ENCODE assay signal across 25 cellular contexts in the genomic region with DNA sequence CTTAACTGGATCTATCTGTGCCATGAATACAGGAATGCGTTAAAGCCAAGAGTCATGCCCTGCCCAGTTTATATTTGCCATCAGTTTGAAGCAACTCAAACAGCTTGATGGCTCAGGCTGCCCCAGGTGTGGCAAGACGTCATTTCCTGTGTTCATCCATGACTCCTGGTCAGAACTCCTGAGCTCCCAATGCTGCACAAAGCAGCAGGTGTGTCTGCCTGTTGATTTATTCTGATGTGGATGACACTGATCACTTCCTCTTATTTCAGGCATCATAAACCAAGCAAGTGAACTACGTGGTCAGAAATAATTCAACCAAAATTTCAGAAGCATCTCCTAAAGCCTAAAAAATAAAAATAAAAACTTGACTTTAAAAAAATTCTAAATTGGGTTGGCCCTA.
DNase-seq lines count a peak whose midpoint lies in the region; ATAC-seq and TF ChIP-seq lines count a peak whose summit lies in the region.
"Had no signal": no experiment of that assay in that cellular context is flagged by ENCODE, and none has a peak within 500 bp of the region (broad histone marks: within the 10 kb centered on the region; RNA-seq: fewer than 3 reads in every experiment).

No MANE protein-coding gene starts in this region.

- POLR2A ChIA-PET in PC-3 (lab: Charles Lee; ENCODE audit: unreplicated experiment), result no interaction called here

- CTCF ChIA-PET in PC-3 (lab: Charles Lee), result interaction anchor here (0.6 kb wide), 1 partner anchor 146 kb away, joined by 5 read pairs; no protein-coding TSS in a partner anchor

- no peak for TF ChIP-seq POLR2A in vagina (IDR thresholded peaks at IDR 0.05)

- ATAC-seq in GM23338, result no peak
- peak; percentile 34; the same call in 1 of the 2 replicates for ATAC-seq in PC-3
- ATAC-seq in memory B cell (ENCODE audit: low read depth), result peak; percentile 62
- ATAC-seq: activated CD4-positive, alpha-beta T cell treated with anti-CD3 and anti-CD28 coated beads for 36 hours; activated T-cell treated with anti-CD3 and anti-CD28 coated beads, Interleukin-2, amount 50 U/mL, for 4 hours; right lobe of liver; T-helper 17 cell had no signal

- no TSS peak for BruUV-seq in PC-3 (replicated peaks; lab: Mats Ljungman, UMichigan)

- H3K36me3 ChIP-seq in GM23338 (ENCODE audit: insufficient read depth), result peaks cover 14% of the 10 kb centered on the region; the same call in 1 of the 2 replicates
- H3K36me3 ChIP-seq in PC-3 (ENCODE audit: low read depth, low read length), result peaks cover 54% of the 10 kb centered on the region
- H3K36me3 ChIP-seq in vagina, result peaks cover 0 to 3% of the 10 kb centered on the region in 2 donors

- intact Hi-C loops in PC-3 (cut with micrococcal nuclease) (no loop called here), vagina (cut with DNase I) (no loop called here)
- intact Hi-C loops in activated T-helper 1 cell treated with anti-CD3 and anti-CD28 coated beads, Interleukin-12 subunit alpha, Interleukin-12 subunit beta, Interleukin-2, Interleukin-4 antibody, amounts not matched to agents 30 ng/mL and 10 ng/mL and 1 ng/mL, durations not matched to agents 14 hours and 24 hours and 36 hours (cut with micrococcal nuclease), result no loop called here

- H2AFZ ChIP-seq in GM23338, result no peak overlapping the region
- no peak overlapping the region for H2AFZ ChIP-seq in PC-3 (ENCODE audit: low read length)

- no peak overlapping the region for H3K4me3 Mint-ChIP-seq in GM23338
- no peak overlapping the region for H3K4me3 Mint-ChIP-seq in memory B cell
- no peak overlapping the region for H3K4me3 Mint-ChIP-seq in activated T-helper 1 cell treated with anti-CD3 and anti-CD28 coated beads, Interleukin-12 subunit alpha, Interleukin-12 subunit beta, Interleukin-2, Interleukin-4 antibody, amounts not matched to agents 30 ng/mL and 10 ng/mL and 1 ng/mL, durations not matched to agents 14 hours and 24 hours and 36 hours
- H3K4me3 Mint-ChIP-seq: activated CD4-positive, alpha-beta T cell treated with anti-CD3 and anti-CD28 coated beads for 36 hours; activated naive CD4-positive, alpha-beta T cell treated with anti-CD3 and anti-CD28 coated beads, Interleukin-2, amount 10 ng/mL, durations not matched to agents 7 days and 5 days; activated T-cell treated with anti-CD3 and anti-CD28 coated beads, Interleukin-2, amount 50 U/mL, for 4 hours; CD14-positive monocyte; neural crest cell; stimulated activated naive CD8-positive, alpha-beta T cell treated with anti-CD3 and anti-CD28 coated beads, Interleukin-15, Interleukin-2, amounts not matched to agents 100 ng/mL and 50 ng/mL, for 24 hours; T-helper 17 cell had no signal

- H3K9me3 ChIP-seq in PC-3 (ENCODE audit: low read length) (no peaks in the 10 kb centered on the region), vagina (no peaks in the 10 kb centered on the region)
- H3K9me3 ChIP-seq: right lobe of liver, SK-N-SH had no signal

- 0 out of 2 replicates have a peak overlapping the region, but pooled peaks have one; percentile 23 for H3K27ac ChIP-seq in GM23338 (ENCODE audit: low read depth)
- no peak overlapping the region for H3K27ac ChIP-seq in PC-3 (ENCODE audit: low read length)
- no peak overlapping the region for H3K27ac ChIP-seq in vagina
- H3K27ac ChIP-seq: cardiac muscle cell, right lobe of liver, RWPE1 had no signal

- H3K9me3 Mint-ChIP-seq in GM23338 (no peaks in the 10 kb centered on the region), memory B cell (no peaks in the 10 kb centered on the region)
- H3K9me3 Mint-ChIP-seq in activated T-helper 1 cell treated with anti-CD3 and anti-CD28 coated beads, Interleukin-12 subunit alpha, Interleukin-12 subunit beta, Interleukin-2, Interleukin-4 antibody, amounts not matched to agents 30 ng/mL and 10 ng/mL and 1 ng/mL, durations not matched to agents 14 hours and 24 hours and 36 hours, result no peaks in the 10 kb centered on the region
- H3K9me3 Mint-ChIP-seq: activated naive CD4-positive, alpha-beta T cell treated with anti-CD3 and anti-CD28 coated beads, Interleukin-2, amount 10 ng/mL, durations not matched to agents 7 days and 5 days; activated T-cell treated with anti-CD3 and anti-CD28 coated beads, Interleukin-2, amount 50 U/mL, for 4 hours; CD14-positive monocyte; neural crest cell; stimulated activated naive CD8-positive, alpha-beta T cell treated with anti-CD3 and anti-CD28 coated beads, Interleukin-15, Interleukin-2, amounts not matched to agents 100 ng/mL and 50 ng/mL, for 24 hours had no signal

- H3K4me3 ChIP-seq in GM23338, result no peak overlapping the region
- H3K4me3 ChIP-seq in PC-3 (ENCODE audit: low read length), result no peak overlapping the region
- no peak overlapping the region for H3K4me3 ChIP-seq in vagina
- H3K4me3 ChIP-seq: cardiac muscle cell, right lobe of liver had no signal

- H3K27ac Mint-ChIP-seq in GM23338 (no peak overlapping the region), memory B cell (no peak overlapping the region)
- H3K27ac Mint-ChIP-seq in activated T-helper 1 cell treated with anti-CD3 and anti-CD28 coated beads, Interleukin-12 subunit alpha, Interleukin-12 subunit beta, Interleukin-2, Interleukin-4 antibody, amounts not matched to agents 30 ng/mL and 10 ng/mL and 1 ng/mL, durations not matched to agents 14 hours and 24 hours and 36 hours, result no peak overlapping the region
- H3K27ac Mint-ChIP-seq: activated CD4-positive, alpha-beta T cell treated with anti-CD3 and anti-CD28 coated beads for 36 hours; activated naive CD4-positive, alpha-beta T cell treated with anti-CD3 and anti-CD28 coated beads, Interleukin-2, amount 10 ng/mL, durations not matched to agents 7 days and 5 days; CD14-positive monocyte; stimulated activated naive CD8-positive, alpha-beta T cell treated with anti-CD3 and anti-CD28 coated beads, Interleukin-15, Interleukin-2, amounts not matched to agents 100 ng/mL and 50 ng/mL, for 24 hours had no signal

- H3K27me3 Mint-ChIP-seq in GM23338 (ENCODE audit: insufficient read depth, low read depth, poor library complexity), result peaks cover 2% of the 10 kb centered on the region
- no peaks in the 10 kb centered on the region for H3K27me3 Mint-ChIP-seq in memory B cell
- no peaks in the 10 kb centered on the region for H3K27me3 Mint-ChIP-seq in activated T-helper 1 cell treated with anti-CD3 and anti-CD28 coated beads, Interleukin-12 subunit alpha, Interleukin-12 subunit beta, Interleukin-2, Interleukin-4 antibody, amounts not matched to agents 30 ng/mL and 10 ng/mL and 1 ng/mL, durations not matched to agents 14 hours and 24 hours and 36 hours (ENCODE audit: insufficient read depth)
- H3K27me3 Mint-ChIP-seq: activated CD4-positive, alpha-beta T cell treated with anti-CD3 and anti-CD28 coated beads for 36 hours; activated naive CD4-positive, alpha-beta T cell treated with anti-CD3 and anti-CD28 coated beads, Interleukin-2, amount 10 ng/mL, durations not matched to agents 7 days and 5 days; stimulated activated naive CD8-positive, alpha-beta T cell treated with anti-CD3 and anti-CD28 coated beads, Interleukin-15, Interleukin-2, amounts not matched to agents 100 ng/mL and 50 ng/mL, for 24 hours; T-helper 17 cell had no signal

- no peak for TF ChIP-seq CTCF in GM23338 (conservative IDR thresholded peaks at IDR 0.05; ENCODE audit: low read depth in 2 of 2)
- no peak for TF ChIP-seq CTCF in PC-3 (conservative IDR thresholded peaks at IDR 0.05; ENCODE audit: low read depth, low read length)
- TF ChIP-seq CTCF in GM20000 (IDR thresholded peaks at IDR 0.05; ENCODE audit: extremely low read depth, missing control alignments), result no peak
- no peak for TF ChIP-seq CTCF in vagina (IDR thresholded peaks at IDR 0.05)

- peaks cover 7% of the 10 kb centered on the region; the same call in 2 of the 3 replicates for H3K4me1 Mint-ChIP-seq in GM23338
- peaks cover 5% of the 10 kb centered on the region for H3K4me1 Mint-ChIP-seq in memory B cell
- H3K4me1 Mint-ChIP-seq in activated T-helper 1 cell treated with anti-CD3 and anti-CD28 coated beads, Interleukin-12 subunit alpha, Interleukin-12 subunit beta, Interleukin-2, Interleukin-4 antibody, amounts not matched to agents 30 ng/mL and 10 ng/mL and 1 ng/mL, durations not matched to agents 14 hours and 24 hours and 36 hours (ENCODE audit: low read depth), result no peaks in the 10 kb centered on the region
- H3K4me1 Mint-ChIP-seq: activated CD4-positive, alpha-beta T cell treated with anti-CD3 and anti-CD28 coated beads for 36 hours; activated naive CD4-positive, alpha-beta T cell treated with anti-CD3 and anti-CD28 coated beads, Interleukin-2, amount 10 ng/mL, durations not matched to agents 7 days and 5 days; neural crest cell had no signal

- H4K20me1 ChIP-seq in GM23338 (replicated peaks; ENCODE audit: insufficient read depth) (no peaks in the 10 kb centered on the region), PC-3 (ENCODE audit: low read length) (peaks cover 8% of the 10 kb centered on the region; the same call in 1 of the 2 replicates)

- H3K36me3 Mint-ChIP-seq in GM23338 (ENCODE audit: low read depth) (peaks cover 60% of the 10 kb centered on the region), memory B cell (no peaks in the 10 kb centered on the region)
- peaks cover 37% of the 10 kb centered on the region for H3K36me3 Mint-ChIP-seq in activated T-helper 1 cell treated with anti-CD3 and anti-CD28 coated beads, Interleukin-12 subunit alpha, Interleukin-12 subunit beta, Interleukin-2, Interleukin-4 antibody, amounts not matched to agents 30 ng/mL and 10 ng/mL and 1 ng/mL, durations not matched to agents 14 hours and 24 hours and 36 hours (ENCODE audit: low read depth)

- H3K27me3 ChIP-seq in GM23338 (ENCODE audit: insufficient read depth) (no peaks in the 10 kb centered on the region), PC-3 (ENCODE audit: low read length) (no peaks in the 10 kb centered on the region), vagina (no peaks in the 10 kb centered on the region)
- H3K27me3 ChIP-seq: cardiac muscle cell, right lobe of liver had no signal

- DNase-seq in GM23338 (ENCODE audit: low spot score), result no peak
- peak; percentile 27 to 72 for DNase-seq in NCI-H2081 (lab: John Stamatoyannopoulos, UW)
- DNase-seq in PC-3, result no peak
- DNase-seq in memory B cell (ENCODE audit: low spot score in 2 of 2), result no peak
- no peak for DNase-seq in GM20000 (ENCODE audit: low spot score)
- DNase-seq in vagina (ENCODE audit: extremely low spot score in 2 of 2), result no peak
- no peak for DNase-seq in activated T-helper 1 cell treated with anti-CD3 and anti-CD28 coated beads, Interleukin-12 subunit alpha, Interleukin-12 subunit beta, Interleukin-2, Interleukin-4 antibody, amounts not matched to agents 30 ng/mL and 10 ng/mL and 1 ng/mL, durations not matched to agents 14 hours and 24 hours and 36 hours (ENCODE audit: low spot score)
- DNase-seq in NCI-H345 (lab: John Stamatoyannopoulos, UW), result no peak
- DNase-seq: activated CD4-positive, alpha-beta T cell treated with anti-CD3 and anti-CD28 coated beads for 36 hours; activated naive CD4-positive, alpha-beta T cell treated with anti-CD3 and anti-CD28 coated beads, Interleukin-2, amount 10 ng/mL, durations not matched to agents 7 days and 5 days; activated T-cell treated with anti-CD3 and anti-CD28 coated beads, Interleukin-2, amount 50 U/mL, for 4 hours; amygdala; islet precursor cell; MM.1S; NCI-H1436 treated with DMSO at 0.1 percent for 48 hours; NCI-H446 treated with DMSO at 0.1 percent for 48 hours; right lobe of liver; SK-N-SH; T-helper 17 cell; trophoblast cell had no signal

- H3K4me2 ChIP-seq in GM23338, result no peak overlapping the region
- no peak overlapping the region for H3K4me2 ChIP-seq in PC-3 (ENCODE audit: low read length)
- H3K4me2 ChIP-seq: SK-N-SH had no signal

- H3K4me1 ChIP-seq in GM23338 (ENCODE audit: insufficient read depth) (0 out of 2 replicates have a peak, but pooled peaks cover 7% of the 10 kb centered on the region), PC-3 (ENCODE audit: insufficient read depth, low read length) (peaks cover 9% of the 10 kb centered on the region), vagina (no peaks in the 10 kb centered on the region)
- H3K4me1 ChIP-seq: right lobe of liver had no signal

- no peak overlapping the region for H3K9ac ChIP-seq in PC-3 (ENCODE audit: low read length)
- H3K9ac ChIP-seq: SK-N-SH had no signal

- no peaks in the 10 kb centered on the region for H3K79me2 ChIP-seq in GM23338 (replicated peaks; ENCODE audit: insufficient read depth)
- H3K79me2 ChIP-seq in PC-3 (ENCODE audit: low read length), result no peaks in the 10 kb centered on the region

- H3F3A ChIP-seq in GM23338 (replicated peaks; ENCODE audit: low read depth) (no peaks in the 10 kb centered on the region), PC-3 (ENCODE audit: low read length, unreplicated experiment) (peaks cover 6% of the 10 kb centered on the region)

- H3K9me2 ChIP-seq in GM23338 (ENCODE audit: insufficient read depth) (no peaks in the 10 kb centered on the region), PC-3 (replicated peaks; ENCODE audit: low read length) (no peaks in the 10 kb centered on the region)
- H3K9me2 ChIP-seq: SK-N-SH had no signal

Comparison
In these comparisons a context has a peak if more than half of its experiments do, and no peak if none do; other contexts are left out.
1. DNase-seq: peak in NCI-H2081 (2 of 2); none in GM23338 (single experiment), PC-3 (single experiment), memory B cell (0 of 2), GM20000 (single experiment), vagina (0 of 2), activated T-helper 1 cell treated with anti-CD3 and anti-CD28 coated beads, Interleukin-12 subunit alpha, Interleukin-12 subunit beta, Interleukin-2, Interleukin-4 antibody, amounts not matched to agents 30 ng/mL and 10 ng/mL and 1 ng/mL, durations not matched to agents 14 hours and 24 hours and 36 hours (single experiment) and NCI-H345 (single experiment).